In the genomic region with DNA sequence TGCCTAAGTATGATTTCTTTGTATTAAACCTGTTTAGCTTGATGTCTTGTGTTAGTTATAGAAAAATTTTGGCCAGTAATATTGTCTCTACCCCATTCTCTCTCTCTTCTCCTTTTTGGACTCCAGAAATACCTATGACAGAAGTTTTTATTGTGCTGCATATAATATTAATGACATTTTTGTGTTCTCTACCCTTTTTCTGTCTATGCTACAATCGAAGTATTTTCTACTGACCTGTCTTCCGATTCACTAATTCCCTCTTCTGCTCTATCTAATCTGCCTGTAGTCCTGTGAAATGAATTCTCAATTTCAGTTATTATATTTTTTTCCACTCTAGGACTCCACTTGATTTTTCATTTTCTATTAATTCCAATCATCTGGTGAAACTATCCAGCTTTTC, we compare ENCODE assay signal across 36 cellular contexts. TPM values are rescaled to one million over a fixed set of nuclear protein-coding genes. Genes with fewer than 3 reads are reported as not detected.
"Had no signal": no experiment of that assay in that cellular context is flagged by ENCODE, and none has a peak within 500 bp of the region (broad histone marks: within the 10 kb centered on the region; RNA-seq: fewer than 3 reads in every experiment).

No MANE protein-coding gene starts in this region.

- H3K9me3 ChIP-seq: ascending aorta had no signal

- FAIRE-seq: bronchial epithelial cell, TTC549 had no signal

- H3K36me3 Mint-ChIP-seq: activated naive CD4-positive, alpha-beta T cell treated with anti-CD3 and anti-CD28 coated beads, Interleukin-2, amount 10 ng/mL, durations not matched to agents 7 days and 5 days; activated naive CD8-positive, alpha-beta T cell treated with anti-CD3 and anti-CD28 coated beads, Interleukin-2, amount 10 ng/mL, durations not matched to agents 7 days and 5 days; brain had no signal

- H3K4me1 ChIP-seq: ascending aorta had no signal

- H3K27me3 ChIP-seq: ascending aorta, cardiac muscle cell had no signal

- H3K4me3 Mint-ChIP-seq: activated B cell treated with CpG ODN at 0.5 μM for 24 hours; activated CD4-positive, alpha-beta memory T cell treated with anti-CD3 and anti-CD28 coated beads, Interleukin-2, amount 10 ng/mL, durations not matched to agents 7 days and 5 days; activated CD4-positive, alpha-beta T cell treated with anti-CD3 and anti-CD28 coated beads, Interleukin-2, amount 10 ng/mL, durations not matched to agents 7 days and 5 days; activated CD8-positive, alpha-beta memory T cell treated with anti-CD3 and anti-CD28 coated beads, Interleukin-2, amount 10 ng/mL, durations not matched to agents 7 days and 5 days; activated CD8-positive, alpha-beta T cell treated with anti-CD3 and anti-CD28 coated beads, Interleukin-2, amount 10 ng/mL, durations not matched to agents 7 days and 5 days; activated naive CD4-positive, alpha-beta T cell treated with anti-CD3 and anti-CD28 coated beads, Interleukin-2, amount 10 ng/mL, durations not matched to agents 7 days and 5 days; activated naive CD4-positive, alpha-beta T cell treated with anti-CD3 and anti-CD28 coated beads, Interleukin-2, amount 50 U/mL, for 24 hours; activated naive CD8-positive, alpha-beta T cell; activated naive CD8-positive, alpha-beta T cell treated with anti-CD3 and anti-CD28 coated beads, Interleukin-2, amount 10 ng/mL, durations not matched to agents 7 days and 5 days; activated naive CD8-positive, alpha-beta T cell treated with anti-CD3 and anti-CD28 coated beads, Interleukin-2, amount 50 U/mL, for 24 hours; activated T-cell treated with anti-CD3 and anti-CD28 coated beads, Interleukin-2, amount 50 U/mL, for 24 hours; brain; central memory CD8-positive, alpha-beta T cell; T-helper 1 cell treated with Interleukin-12 subunit alpha and Interleukin-12 subunit beta and Interleukin-4 antibody, amounts not matched to agents 30 μg/mL and 1 μg/mL, for 36 hours; T-helper 2 cell treated with Interferon-gamma antibody and Interleukin-4, amounts not matched to agents 5 μg/mL and 100 μg/mL, for 36 hours had no signal

- H3K36me3 ChIP-seq: ascending aorta, cardiac muscle cell had no signal

- H3K4me3 ChIP-seq: ascending aorta, cardiac muscle cell had no signal

- H3K27ac ChIP-seq: ascending aorta, cardiac muscle cell, VCaP had no signal

- DNase-seq: activated B cell treated with CpG ODN at 0.5 μM for 24 hours; activated CD4-positive, alpha-beta memory T cell treated with anti-CD3 and anti-CD28 coated beads, Interleukin-2, amount 10 ng/mL, durations not matched to agents 7 days and 5 days; activated CD4-positive, alpha-beta T cell treated with anti-CD3 and anti-CD28 coated beads for 48 hours; activated CD4-positive, alpha-beta T cell treated with anti-CD3 and anti-CD28 coated beads, Interleukin-2, amount 10 ng/mL, durations not matched to agents 7 days and 5 days; activated CD4-positive, alpha-beta T cell treated with anti-CD3 and anti-CD28 coated beads, Interleukin-2, amount 50 U/mL, for 48 hours; activated CD4-positive, CD25-positive, alpha-beta regulatory T cell treated with anti-CD3 and anti-CD28 coated beads, Interleukin-2, amount 50 U/mL, for 72 hours; activated CD8-positive, alpha-beta memory T cell treated with anti-CD3 and anti-CD28 coated beads for 24 hours; activated CD8-positive, alpha-beta memory T cell treated with anti-CD3 and anti-CD28 coated beads, Interleukin-2, amount 10 ng/mL, durations not matched to agents 7 days and 5 days; activated CD8-positive, alpha-beta memory T cell treated with anti-CD3 and anti-CD28 coated beads, Interleukin-2, amount 50 U/mL, for 48 hours; activated CD8-positive, alpha-beta T cell treated with anti-CD3 and anti-CD28 coated beads, Interleukin-2, amount 10 ng/mL, durations not matched to agents 7 days and 5 days; activated effector memory CD4-positive, alpha-beta T cell treated with Interleukin-2 at 50 U/mL for 16 hours; activated gamma-delta T cell; activated naive CD4-positive, alpha-beta T cell treated with anti-CD3 and anti-CD28 coated beads, Interleukin-2, amount 10 ng/mL, durations not matched to agents 7 days and 5 days; activated naive CD4-positive, alpha-beta T cell treated with Interleukin-2 at 50 U/mL for 16 hours; activated naive CD8-positive, alpha-beta T cell treated with anti-CD3 and anti-CD28 coated beads, Interleukin-2, amount 10 ng/mL, durations not matched to agents 7 days and 5 days; activated naive CD8-positive, alpha-beta T cell treated with anti-CD3 and anti-CD28 coated beads, Interleukin-2, amount 50 U/mL, for 24 hours; activated T-cell treated with anti-CD3 and anti-CD28 coated beads, Interleukin-2, amount 50 U/mL, for 24 hours; activated T-cell treated with anti-CD3 and anti-CD28 coated beads, Interleukin-2, amount 50 U/mL, for 48 hours; amygdala; anterior cingulate cortex; caudate nucleus; cerebellar nuclear complex; T-helper 2 cell; T-helper 9 cell had no signal

- H3K27ac Mint-ChIP-seq: activated B cell treated with CpG ODN at 0.5 μM for 24 hours; activated CD4-positive, alpha-beta memory T cell treated with anti-CD3 and anti-CD28 coated beads, Interleukin-2, amount 10 ng/mL, durations not matched to agents 7 days and 5 days; activated CD4-positive, alpha-beta T cell treated with anti-CD3 and anti-CD28 coated beads, Interleukin-2, amount 10 ng/mL, durations not matched to agents 7 days and 5 days; activated CD8-positive, alpha-beta memory T cell treated with anti-CD3 and anti-CD28 coated beads, Interleukin-2, amount 10 ng/mL, durations not matched to agents 7 days and 5 days; activated CD8-positive, alpha-beta T cell treated with anti-CD3 and anti-CD28 coated beads, Interleukin-2, amount 10 ng/mL, durations not matched to agents 7 days and 5 days; activated naive CD4-positive, alpha-beta T cell treated with anti-CD3 and anti-CD28 coated beads, Interleukin-2, amount 10 ng/mL, durations not matched to agents 7 days and 5 days; activated naive CD4-positive, alpha-beta T cell treated with anti-CD3 and anti-CD28 coated beads, Interleukin-2, amount 50 U/mL, for 24 hours; activated naive CD8-positive, alpha-beta T cell; activated naive CD8-positive, alpha-beta T cell treated with anti-CD3 and anti-CD28 coated beads, Interleukin-2, amount 10 ng/mL, durations not matched to agents 7 days and 5 days; activated naive CD8-positive, alpha-beta T cell treated with anti-CD3 and anti-CD28 coated beads, Interleukin-2, amount 50 U/mL, for 24 hours; activated T-cell treated with anti-CD3 and anti-CD28 coated beads, Interleukin-2, amount 50 U/mL, for 24 hours; activated T-helper 2 cell treated with anti-CD3 and anti-CD28 coated beads, Interferon-gamma antibody, Interleukin-2, Interleukin-4, amounts not matched to agents 10 μg/mL and 5 μg/mL and 100 μg/mL, durations not matched to agents 14 hours and 24 hours and 36 hours; brain; T-helper 1 cell treated with Interleukin-12 subunit alpha and Interleukin-12 subunit beta and Interleukin-4 antibody, amounts not matched to agents 30 μg/mL and 1 μg/mL, for 36 hours; T-helper 2 cell treated with Interferon-gamma antibody and Interleukin-4, amounts not matched to agents 5 μg/mL and 100 μg/mL, for 36 hours had no signal

- H3K4me1 Mint-ChIP-seq: activated B cell treated with CpG ODN at 0.5 μM for 24 hours; activated CD4-positive, alpha-beta memory T cell treated with anti-CD3 and anti-CD28 coated beads, Interleukin-2, amount 10 ng/mL, durations not matched to agents 7 days and 5 days; activated CD4-positive, alpha-beta T cell treated with anti-CD3 and anti-CD28 coated beads, Interleukin-2, amount 10 ng/mL, durations not matched to agents 7 days and 5 days; activated CD8-positive, alpha-beta memory T cell treated with anti-CD3 and anti-CD28 coated beads, Interleukin-2, amount 10 ng/mL, durations not matched to agents 7 days and 5 days; activated naive CD4-positive, alpha-beta T cell treated with anti-CD3 and anti-CD28 coated beads, Interleukin-2, amount 10 ng/mL, durations not matched to agents 7 days and 5 days; activated naive CD4-positive, alpha-beta T cell treated with anti-CD3 and anti-CD28 coated beads, Interleukin-2, amount 50 U/mL, for 24 hours; activated naive CD8-positive, alpha-beta T cell treated with anti-CD3 and anti-CD28 coated beads, Interleukin-2, amount 10 ng/mL, durations not matched to agents 7 days and 5 days; activated naive CD8-positive, alpha-beta T cell treated with anti-CD3 and anti-CD28 coated beads, Interleukin-2, amount 50 U/mL, for 24 hours; brain; central memory CD8-positive, alpha-beta T cell had no signal

- ATAC-seq: activated CD8-positive, alpha-beta memory T cell treated with anti-CD3 and anti-CD28 coated beads, Interleukin-2, amount 10 ng/mL, durations not matched to agents 7 days and 5 days; activated CD8-positive, alpha-beta T cell treated with anti-CD3 and anti-CD28 coated beads, Interleukin-2, amount 10 ng/mL, durations not matched to agents 7 days and 5 days; activated naive CD8-positive, alpha-beta T cell treated with anti-CD3 and anti-CD28 coated beads, Interleukin-2, amount 50 U/mL, for 24 hours had no signal

RNA-seq across cellular contexts. Expression of gene TMEM92, which starts 26.0 kb away (rescaled TPM):
- total RNA-seq: activated B cell treated with CpG ODN at 0.5 μM for 24 hours; activated CD4-positive, alpha-beta T cell treated with anti-CD3 and anti-CD28 coated beads, Interleukin-2, amount 10 ng/mL, durations not matched to agents 7 days and 5 days; activated CD8-positive, alpha-beta T cell treated with anti-CD3 and anti-CD28 coated beads, Interleukin-2, amount 10 ng/mL, durations not matched to agents 7 days and 5 days; activated naive CD8-positive, alpha-beta T cell treated with anti-CD3 and anti-CD28 coated beads, Interleukin-2, amount 10 ng/mL, durations not matched to agents 7 days and 5 days; ascending aorta had no signal
